In genomic region chr7:92766461-92767003, GRCh38 we compare ENCODE assay signal across 9 cellular contexts.
DNase-seq lines count a peak whose midpoint lies in the region; ATAC-seq lines count a peak whose summit lies in the region.
"Had no signal": no experiment of that assay in that cellular context is flagged by ENCODE, and none has a peak within 500 bp of the region (broad histone marks: within the 10 kb centered on the region; RNA-seq: fewer than 3 reads in every experiment).

No MANE protein-coding gene starts in this region.

- H3K79me2 ChIP-seq in GM23248 (ENCODE audit: insufficient read depth) = peaks cover 92% of the 10 kb centered on the region
- no peaks in the 10 kb centered on the region for H3K79me2 ChIP-seq in mesendoderm (ENCODE audit: control insufficient read depth, insufficient read depth, low read length)

- no peak overlapping the region for H3K23ac ChIP-seq in mesendoderm (ENCODE audit: low read length)

- H3K4me3 Mint-ChIP-seq in stimulated activated memory B cell treated with anti-CD40 and anti-IgM and Interleukin-4, amounts not matched to agents 10 μg/mL and 1 μg/mL and 100 μg/mL, for 72 hours = no peak overlapping the region
- H3K4me3 Mint-ChIP-seq: memory B cell had no signal

- H3K27ac ChIP-seq in GM23248 (peak overlapping the region; percentile 83), muscle layer of duodenum (ENCODE audit: low read length) (peak overlapping the region; percentile 42), mesendoderm (ENCODE audit: low read depth, low read length) (no peak overlapping the region)

- no peaks in the 10 kb centered on the region for H3K9me2 ChIP-seq in GM23248 (ENCODE audit: insufficient read depth)

- DNase-seq in GM23248 (peak; percentile 65), NCI-H2227 (lab: John Stamatoyannopoulos, UW; ENCODE audit: unreplicated experiment) (peak; percentile 26), dermis blood vessel endothelial cell (peak; percentile 37), mesendoderm (no peak)

- 5 to 8% methylated on average over 3 of the region's 3 CpGs for WGBS in GM23248 (ENCODE audit: low coverage in 1 of 2, low lambda C conversion rate in 2 of 2, missing lambda C conversion rate in 2 of 2), 2 experiments
- WGBS in mesendoderm (ENCODE audit: extremely low coverage, insufficient coverage, low lambda C conversion rate) = no CpG with 5 or more reads among the region's 3 CpGs

- H3K79me1 ChIP-seq in mesendoderm (ENCODE audit: low read length) = no peaks in the 10 kb centered on the region

- H3K18ac ChIP-seq in mesendoderm (ENCODE audit: low read length) = no peak overlapping the region

- no peak for ATAC-seq in stimulated activated memory B cell treated with anti-CD40 and anti-IgM and Interleukin-4, amounts not matched to agents 10 μg/mL and 1 μg/mL and 100 μg/mL, for 72 hours
- ATAC-seq in GM21529 (IDR thresholded peaks at IDR 0.05; ENCODE audit: unreplicated experiment) (no peak), GM18519 (IDR thresholded peaks at IDR 0.05; ENCODE audit: low FRiP score, unreplicated experiment) (no peak)

- H3K56ac ChIP-seq in mesendoderm (ENCODE audit: low read length) = no peak overlapping the region

- H4K8ac ChIP-seq in mesendoderm (ENCODE audit: low read depth, low read length) = no peak overlapping the region

- H3K4me1 Mint-ChIP-seq in stimulated activated memory B cell treated with anti-CD40 and anti-IgM and Interleukin-4, amounts not matched to agents 10 μg/mL and 1 μg/mL and 100 μg/mL, for 72 hours = peaks cover 13% of the 10 kb centered on the region

- in situ Hi-C loops in GM23248 (cut with MboI) = no loop called here

- peak overlapping the region; percentile 35 for H3K4me3 ChIP-seq in GM23248
- no peak overlapping the region for H3K4me3 ChIP-seq in muscle layer of duodenum (ENCODE audit: low read depth in 1 of 2, low read length in 2 of 2)
- H3K4me3 ChIP-seq in mesendoderm (ENCODE audit: low read length) = no peak overlapping the region

- no peaks in the 10 kb centered on the region for H3K27me3 ChIP-seq in GM23248 (replicated peaks; ENCODE audit: insufficient read depth)
- H3K27me3 ChIP-seq in muscle layer of duodenum (ENCODE audit: low read depth, low read length) = no peaks in the 10 kb centered on the region
- no peaks in the 10 kb centered on the region for H3K27me3 ChIP-seq in mesendoderm (ENCODE audit: insufficient read depth, low read length, poor library complexity)

- peaks cover 19% of the 10 kb centered on the region for H3K36me3 Mint-ChIP-seq in stimulated activated memory B cell treated with anti-CD40 and anti-IgM and Interleukin-4, amounts not matched to agents 10 μg/mL and 1 μg/mL and 100 μg/mL, for 72 hours

- no peaks in the 10 kb centered on the region for H4K20me1 ChIP-seq in GM23248 (ENCODE audit: insufficient read depth)

- peak overlapping the region; percentile 71 for H3K4me2 ChIP-seq in GM23248 (ENCODE audit: unreplicated experiment)
- no peak overlapping the region for H3K4me2 ChIP-seq in mesendoderm (ENCODE audit: low read length)

- no peak overlapping the region for H3K27ac Mint-ChIP-seq in stimulated activated memory B cell treated with anti-CD40 and anti-IgM and Interleukin-4, amounts not matched to agents 10 μg/mL and 1 μg/mL and 100 μg/mL, for 72 hours
- H3K27ac Mint-ChIP-seq: memory B cell had no signal

- no peak overlapping the region for H2AK5ac ChIP-seq in mesendoderm (ENCODE audit: low read length)

- H2BK120ac ChIP-seq in mesendoderm (ENCODE audit: low read depth, low read length) = no peak overlapping the region

- no peak overlapping the region for H2BK5ac ChIP-seq in mesendoderm (ENCODE audit: low read length)

- no peak overlapping the region for H4K5ac ChIP-seq in mesendoderm (ENCODE audit: low read length)

- no peak overlapping the region for H2BK15ac ChIP-seq in mesendoderm (replicated peaks; ENCODE audit: low read depth)

- H3K9ac ChIP-seq in GM23248 = peak overlapping the region; percentile 61
- no peak overlapping the region for H3K9ac ChIP-seq in mesendoderm (ENCODE audit: low read length)

- H3K36me3 ChIP-seq in GM23248 (ENCODE audit: low read depth) (no peaks in the 10 kb centered on the region), muscle layer of duodenum (ENCODE audit: control insufficient read depth in 1 of 2, insufficient read depth in 2 of 2, low read length in 2 of 2) (no peaks in the 10 kb centered on the region), mesendoderm (ENCODE audit: control insufficient read depth, insufficient read depth, low read length) (no peaks in the 10 kb centered on the region)

- H3K4me1 ChIP-seq in GM23248 (ENCODE audit: insufficient read depth) (peaks cover 83% of the 10 kb centered on the region), muscle layer of duodenum (ENCODE audit: control insufficient read depth in 1 of 2, insufficient read depth in 2 of 2, low read length in 2 of 2) (peaks cover 8 to 33% of the 10 kb centered on the region in 2 donors), mesendoderm (ENCODE audit: control insufficient read depth, low read depth, low read length) (no peaks in the 10 kb centered on the region)

- H3K9me3 Mint-ChIP-seq in stimulated activated memory B cell treated with anti-CD40 and anti-IgM and Interleukin-4, amounts not matched to agents 10 μg/mL and 1 μg/mL and 100 μg/mL, for 72 hours = no peaks in the 10 kb centered on the region
- H3K9me3 Mint-ChIP-seq: memory B cell had no signal

- peaks cover 78% of the 10 kb centered on the region for H3F3A ChIP-seq in GM23248 (ENCODE audit: insufficient read depth)

- H3K9me3 ChIP-seq in GM23248 (ENCODE audit: low read depth) = no peaks in the 10 kb centered on the region
- H3K9me3 ChIP-seq in muscle layer of duodenum (ENCODE audit: control insufficient read depth in 1 of 2, low read length in 2 of 2) = no peaks in the 10 kb centered on the region

- no peak overlapping the region for H3K4ac ChIP-seq in mesendoderm (ENCODE audit: low read depth, low read length)

- no peaks in the 10 kb centered on the region for H3K27me3 Mint-ChIP-seq in stimulated activated memory B cell treated with anti-CD40 and anti-IgM and Interleukin-4, amounts not matched to agents 10 μg/mL and 1 μg/mL and 100 μg/mL, for 72 hours
- H3K27me3 Mint-ChIP-seq: memory B cell had no signal

- H2AFZ ChIP-seq in GM23248 = no peak overlapping the region
